14 cellular contexts compared by ENCODE assay signal in the genomic region with DNA sequence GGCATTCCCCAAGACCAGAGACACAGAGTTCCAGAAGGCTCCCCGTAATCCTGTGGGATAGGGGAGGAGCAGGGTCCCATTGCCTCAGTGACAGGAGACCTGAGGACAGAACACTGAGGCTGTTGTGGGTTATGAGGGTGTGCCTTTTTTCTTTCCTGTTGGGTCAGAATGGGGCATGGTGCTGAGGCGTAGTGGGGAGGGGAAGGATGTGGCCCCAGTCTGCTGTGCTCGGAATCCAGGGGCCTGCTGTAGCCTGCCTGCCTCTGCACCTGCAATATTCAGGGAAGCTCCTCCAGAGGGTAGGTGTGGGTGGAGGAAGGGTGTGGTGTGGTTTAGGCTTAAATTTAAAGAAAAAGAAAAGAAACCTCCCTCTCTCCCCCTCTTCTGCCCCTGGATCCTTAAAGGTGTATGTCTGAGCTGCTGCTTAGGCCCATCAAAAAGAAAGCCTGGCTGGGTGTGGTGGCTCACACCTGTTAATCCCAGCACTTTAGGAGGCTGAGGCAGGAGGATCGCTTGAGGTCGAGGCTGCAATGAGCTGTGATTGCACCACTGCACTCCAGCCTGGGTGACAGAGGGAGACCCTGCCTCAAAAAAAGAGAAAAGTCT. TPM values are rescaled to one million over a fixed set of nuclear protein-coding genes. Genes with fewer than 3 reads are reported as not detected.
A peak's percentile ranks its signal among the peaks of the same experiment; 100 is the strongest.
DNase-seq lines count a peak whose midpoint lies in the region; ATAC-seq, FAIRE-seq and TF ChIP-seq lines count a peak whose summit lies in the region.
"Had no signal": no experiment of that assay in that cellular context is flagged by ENCODE, and none has a peak within 500 bp of the region (broad histone marks: within the 10 kb centered on the region; RNA-seq: fewer than 3 reads in every experiment).

No MANE protein-coding gene starts in this region.

- H3K27ac Mint-ChIP-seq in activated naive CD4-positive, alpha-beta T cell treated with anti-CD3 and anti-CD28 coated beads, Interleukin-2, amount 50 U/mL, for 24 hours = peak overlapping the region; percentile 8
- H3K27ac Mint-ChIP-seq in activated naive CD4-positive, alpha-beta T cell treated with anti-CD3 and anti-CD28 coated beads for 36 hours = no peak overlapping the region
- peak overlapping the region; percentile 68 for H3K27ac Mint-ChIP-seq in central memory CD8-positive, alpha-beta T cell (ENCODE audit: low read depth)
- peak overlapping the region; percentile 76 to 86 for H3K27ac Mint-ChIP-seq in natural killer cell

- intact Hi-C loops in activated naive CD4-positive, alpha-beta T cell treated with anti-CD3 and anti-CD28 coated beads for 36 hours (cut with micrococcal nuclease) = no loop called here
- intact Hi-C loops in natural killer cell (cut with micrococcal nuclease) = loop anchor here (1.0 to 5.0 kb wide), 3 partner anchors 18 to 51 kb away; no protein-coding TSS in a partner anchor

- no peak for DNase-seq in activated naive CD4-positive, alpha-beta T cell treated with anti-CD3 and anti-CD28 coated beads for 36 hours
- DNase-seq in central memory CD8-positive, alpha-beta T cell (ENCODE audit: low spot score in 2 of 2) = peak in 1 of 2 donors; percentile 29
- DNase-seq in natural killer cell (peak; percentile 51), urothelium cell line (ENCODE audit: low spot score) (no peak), iPS-NIHi7 (ENCODE audit: extremely low spot score) (no peak)
- DNase-seq: GDM1; GM23248; nucleus accumbens; SIG-M5; stimulated activated CD4-positive, alpha-beta T cell treated with anti-CD3 and anti-CD28 coated beads, Interleukin-4, amount 100 ng/mL, for 4 hours had no signal

- peaks cover 34% of the 10 kb centered on the region for H3K4me1 Mint-ChIP-seq in activated naive CD4-positive, alpha-beta T cell treated with anti-CD3 and anti-CD28 coated beads, Interleukin-2, amount 50 U/mL, for 24 hours
- H3K4me1 Mint-ChIP-seq in activated naive CD4-positive, alpha-beta T cell treated with anti-CD3 and anti-CD28 coated beads for 36 hours (ENCODE audit: low read depth) = peaks cover 28% of the 10 kb centered on the region
- H3K4me1 Mint-ChIP-seq in central memory CD8-positive, alpha-beta T cell = peaks cover 73% of the 10 kb centered on the region
- peaks cover 93 to 96% of the 10 kb centered on the region in 2 donors for H3K4me1 Mint-ChIP-seq in natural killer cell

- FAIRE-seq in urothelium cell line (lab: Jason Lieb, UNC) = peak; percentile 63
- FAIRE-seq: astrocyte had no signal

- no peaks in the 10 kb centered on the region for H3K9me3 Mint-ChIP-seq in activated naive CD4-positive, alpha-beta T cell treated with anti-CD3 and anti-CD28 coated beads, Interleukin-2, amount 50 U/mL, for 24 hours
- no peaks in the 10 kb centered on the region for H3K9me3 Mint-ChIP-seq in activated naive CD4-positive, alpha-beta T cell treated with anti-CD3 and anti-CD28 coated beads for 36 hours
- no peaks in the 10 kb centered on the region for H3K9me3 Mint-ChIP-seq in central memory CD8-positive, alpha-beta T cell
- no peaks in the 10 kb centered on the region for H3K9me3 Mint-ChIP-seq in natural killer cell

- TF ChIP-seq CTCF in natural killer cell (IDR thresholded peaks at IDR 0.05) = no peak

- H3K36me3 Mint-ChIP-seq in activated naive CD4-positive, alpha-beta T cell treated with anti-CD3 and anti-CD28 coated beads, Interleukin-2, amount 50 U/mL, for 24 hours = no peaks in the 10 kb centered on the region
- H3K36me3 Mint-ChIP-seq in activated naive CD4-positive, alpha-beta T cell treated with anti-CD3 and anti-CD28 coated beads for 36 hours (ENCODE audit: low read depth) = no peaks in the 10 kb centered on the region
- peaks cover 1% of the 10 kb centered on the region for H3K36me3 Mint-ChIP-seq in central memory CD8-positive, alpha-beta T cell (ENCODE audit: insufficient read depth)
- no peaks in the 10 kb centered on the region for H3K36me3 Mint-ChIP-seq in natural killer cell

- H3K27me3 Mint-ChIP-seq in activated naive CD4-positive, alpha-beta T cell treated with anti-CD3 and anti-CD28 coated beads, Interleukin-2, amount 50 U/mL, for 24 hours = no peaks in the 10 kb centered on the region
- no peaks in the 10 kb centered on the region for H3K27me3 Mint-ChIP-seq in activated naive CD4-positive, alpha-beta T cell treated with anti-CD3 and anti-CD28 coated beads for 36 hours (ENCODE audit: low read depth)
- no peaks in the 10 kb centered on the region for H3K27me3 Mint-ChIP-seq in central memory CD8-positive, alpha-beta T cell
- no peaks in the 10 kb centered on the region for H3K27me3 Mint-ChIP-seq in natural killer cell (ENCODE audit: low read depth in 2 of 2)

- CTCF ChIA-PET in activated naive CD4-positive, alpha-beta T cell treated with anti-CD3 and anti-CD28 coated beads for 36 hours (lab: Charles Lee) = no interaction called here

- peak; percentile 86 for ATAC-seq in central memory CD8-positive, alpha-beta T cell (replicated peaks; ENCODE audit: extremely low read depth, poor library complexity, severe bottlenecking)
- ATAC-seq in natural killer cell (peak; percentile 55 to 83 (median 79)), HG03139 (IDR thresholded peaks at IDR 0.05; ENCODE audit: unreplicated experiment) (no peak), HG03045 (IDR thresholded peaks at IDR 0.05; ENCODE audit: unreplicated experiment) (no peak)

- no peak overlapping the region for H3K4me3 Mint-ChIP-seq in activated naive CD4-positive, alpha-beta T cell treated with anti-CD3 and anti-CD28 coated beads, Interleukin-2, amount 50 U/mL, for 24 hours
- no peak overlapping the region for H3K4me3 Mint-ChIP-seq in activated naive CD4-positive, alpha-beta T cell treated with anti-CD3 and anti-CD28 coated beads for 36 hours
- peak overlapping the region; percentile 76 for H3K4me3 Mint-ChIP-seq in central memory CD8-positive, alpha-beta T cell
- peak overlapping the region; percentile 92 for H3K4me3 Mint-ChIP-seq in natural killer cell

RNA-seq across cellular contexts. Expression of gene PLEKHG3, which starts 18.7 kb away (rescaled TPM):
- 1 to 10 TPM in 1 of 2 experiments, under 1 TPM in 1; 0.48 to 1.1 TPM for total RNA-seq in activated naive CD4-positive, alpha-beta T cell treated with anti-CD3 and anti-CD28 coated beads for 36 hours
- total RNA-seq in natural killer cell = 100 to 1,000 TPM; 184 to 285 (median 225) TPM

Comparison
In these comparisons a context has a peak if more than half of its experiments do, and no peak if none do; other contexts are left out.
1. H3K4me3 Mint-ChIP-seq: peak in central memory CD8-positive, alpha-beta T cell (single experiment) and natural killer cell (single experiment); none in activated naive CD4-positive, alpha-beta T cell treated with anti-CD3 and anti-CD28 coated beads, Interleukin-2, amount 50 U/mL, for 24 hours (single experiment) and activated naive CD4-positive, alpha-beta T cell treated with anti-CD3 and anti-CD28 coated beads for 36 hours (single experiment).
2. ATAC-seq: peak in central memory CD8-positive, alpha-beta T cell (single experiment) and natural killer cell (3 of 3); none in HG03139 (single experiment) and HG03045 (single experiment).
3. RNA of gene PLEKHG3, which starts 18.7 kb away (total RNA-seq): 184 to 285 TPM in natural killer cell; 0.48 to 1.1 TPM in activated naive CD4-positive, alpha-beta T cell treated with anti-CD3 and anti-CD28 coated beads for 36 hours; every median in the first group is over 10 times any median in the second.